ENCODE assay signal across 23 cellular contexts in the genomic region with DNA sequence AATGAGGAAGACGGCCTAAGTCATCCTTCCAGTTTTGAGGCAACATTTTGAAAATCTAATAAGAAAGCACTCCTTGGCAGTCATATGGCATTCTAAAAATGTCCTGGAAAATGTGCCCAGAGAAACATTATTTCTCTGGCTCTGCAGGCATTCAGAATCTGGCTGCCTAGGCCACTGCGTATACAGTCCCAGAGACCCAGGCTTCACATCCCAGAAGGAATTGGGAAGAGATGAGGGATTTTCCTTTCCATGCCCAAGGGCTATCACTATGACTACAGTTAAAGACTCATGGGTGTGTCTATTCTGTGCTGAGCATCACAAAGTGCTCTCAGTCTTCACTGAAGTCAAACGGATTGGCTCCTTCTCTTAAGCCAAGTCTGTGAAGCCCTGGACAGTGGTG.
"Had no signal": no experiment of that assay in that cellular context is flagged by ENCODE, and none has a peak within 500 bp of the region (broad histone marks: within the 10 kb centered on the region; RNA-seq: fewer than 3 reads in every experiment).

No MANE protein-coding gene starts in this region.

- ATAC-seq: activated CD4-positive, CD25-positive, alpha-beta regulatory T cell treated with anti-CD3 and anti-CD28 coated beads, Interleukin-2, amount 50 U/mL, for 24 hours; activated CD8-positive, alpha-beta memory T cell treated with anti-CD3 and anti-CD28 coated beads, Interleukin-2, amount 10 ng/mL, durations not matched to agents 7 days and 5 days; activated CD8-positive, alpha-beta T cell treated with anti-CD3 and anti-CD28 coated beads for 36 hours; activated naive CD4-positive, alpha-beta T cell treated with anti-CD3 and anti-CD28 coated beads, Interleukin-2, amount 50 U/mL, for 72 hours; left lobe of liver; natural killer cell treated with Interleukin-12 subunit alpha and Interleukin-12 subunit beta and Interleukin-15 and Interleukin-18, amount 100 ng/mL, for 72 hours; stimulated activated naive B cell treated with anti-CD40 and anti-IgM and Interleukin-4, amounts not matched to agents 10 μg/mL and 1 μg/mL and 100 μg/mL, for 72 hours had no signal

- H3K4me3 ChIP-seq: adrenal gland, hepatocyte, lung, thyroid gland had no signal

- H3K27ac ChIP-seq: hepatocyte, parathyroid adenoma, thyroid gland had no signal

- H3K36me3 ChIP-seq: adrenal gland, thyroid gland had no signal

- H3K4me1 ChIP-seq: parathyroid adenoma had no signal

- DNase-seq: activated CD4-positive, alpha-beta T cell treated with anti-CD3 and anti-CD28 coated beads, Interleukin-2, amount 10 ng/mL, durations not matched to agents 24 days and 14 days; activated CD8-positive, alpha-beta memory T cell treated with anti-CD3 and anti-CD28 coated beads, Interleukin-2, amount 10 ng/mL, durations not matched to agents 7 days and 5 days; activated CD8-positive, alpha-beta T cell treated with anti-CD3 and anti-CD28 coated beads for 36 hours; activated gamma-delta T cell treated with Interleukin-2 at 50 U/mL for 16 hours; activated T-cell treated with anti-CD3 and anti-CD28 coated beads for 4 hours; adrenal gland; cerebellar nuclear complex; effector CD4-positive, alpha-beta T cell; foreskin fibroblast; immature natural killer cell; midbrain; stimulated activated CD4-positive, alpha-beta T cell treated with anti-CD3 and anti-CD28 coated beads, Interleukin-2, amount 100 ng/mL, for 48 hours; stimulated activated CD8-positive, alpha-beta memory T cell treated with anti-CD3 and anti-CD28 coated beads, Interleukin-4, amount 100 ng/mL, for 48 hours; stimulated activated naive B cell treated with anti-CD40 and anti-IgM and Interleukin-4, amounts not matched to agents 10 μg/mL and 1 μg/mL and 100 μg/mL, for 72 hours; T-helper 2 cell; thyroid gland had no signal

- H3K27me3 ChIP-seq: adrenal gland, hepatocyte, thyroid gland had no signal

- H3K9me3 ChIP-seq: adrenal gland, thyroid gland had no signal
